Comparison of ENCODE assay signal across 12 cellular contexts in the genomic region with DNA sequence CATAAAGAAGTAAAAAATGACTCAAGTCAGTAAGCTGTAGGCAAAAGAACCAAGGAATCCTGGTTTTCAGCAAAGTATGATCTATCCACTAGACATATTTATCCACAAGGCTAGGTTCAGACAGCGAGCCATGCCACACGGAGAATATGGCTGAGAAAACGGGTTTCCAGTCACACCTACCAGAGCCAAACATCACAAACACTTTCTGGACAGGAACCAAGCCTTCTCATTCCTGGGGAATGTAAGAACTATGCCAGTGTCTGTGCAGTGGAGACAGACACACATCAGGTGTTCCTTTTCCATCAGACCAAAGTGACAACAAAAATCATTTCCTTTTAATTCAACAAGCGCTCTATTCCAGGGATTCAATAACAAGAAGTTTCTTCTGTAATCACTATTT. TPM values are rescaled to one million over a fixed set of nuclear protein-coding genes. Genes with fewer than 3 reads are reported as not detected.
DNase-seq lines count a peak whose midpoint lies in the region; ATAC-seq and TF ChIP-seq lines count a peak whose summit lies in the region.
"Had no signal": no experiment of that assay in that cellular context is flagged by ENCODE, and none has a peak within 500 bp of the region (broad histone marks: within the 10 kb centered on the region; RNA-seq: fewer than 3 reads in every experiment).

No MANE protein-coding gene starts in this region.

- H2BK5ac ChIP-seq in mesendoderm (ENCODE audit: low read length) = no peak overlapping the region

- H2AFZ ChIP-seq in Karpas-422 (ENCODE audit: low read length) = no peak overlapping the region

- TF ChIP-seq POLR2A in testis (IDR thresholded peaks at IDR 0.05) = no peak

- peaks cover 46% of the 10 kb centered on the region for H3K36me3 Mint-ChIP-seq in activated T-helper 1 cell treated with anti-CD3 and anti-CD28 coated beads, Interleukin-12 subunit alpha, Interleukin-12 subunit beta, Interleukin-2, Interleukin-4 antibody, amounts not matched to agents 30 ng/mL and 10 ng/mL and 1 ng/mL, durations not matched to agents 14 hours and 24 hours and 36 hours (ENCODE audit: low read depth)

- no peak overlapping the region for H3K18ac ChIP-seq in mesendoderm (ENCODE audit: low read length)

- no peak overlapping the region for H2BK15ac ChIP-seq in mesendoderm (replicated peaks; ENCODE audit: low read depth)

- no peaks in the 10 kb centered on the region for H3K79me1 ChIP-seq in mesendoderm (ENCODE audit: low read length)

- no peak overlapping the region for H4K5ac ChIP-seq in mesendoderm (ENCODE audit: low read length)

- no peaks in the 10 kb centered on the region for H4K20me1 ChIP-seq in Karpas-422 (ENCODE audit: insufficient read depth, low read depth, low read length)

- H3K4me1 ChIP-seq in foreskin keratinocyte (peaks cover 18% of the 10 kb centered on the region), tibial artery (peaks cover 0 to 28% (median 5%) of the 10 kb centered on the region in 4 donors), Karpas-422 (ENCODE audit: low read length) (no peaks in the 10 kb centered on the region), testis (no peaks in the 10 kb centered on the region), mesendoderm (ENCODE audit: control insufficient read depth, low read depth, low read length) (no peaks in the 10 kb centered on the region)
- H3K4me1 ChIP-seq: sigmoid colon had no signal

- peak overlapping the region; percentile 51 for H3K27ac ChIP-seq in foreskin keratinocyte
- peak overlapping the region; percentile 68 to 73 for H3K27ac ChIP-seq in tibial artery
- no peak overlapping the region for H3K27ac ChIP-seq in Karpas-422 (ENCODE audit: low read length)
- no peak overlapping the region for H3K27ac ChIP-seq in testis
- no peak overlapping the region for H3K27ac ChIP-seq in mesendoderm (ENCODE audit: low read depth, low read length)

- no peaks in the 10 kb centered on the region for H3K9me3 Mint-ChIP-seq in activated T-helper 1 cell treated with anti-CD3 and anti-CD28 coated beads, Interleukin-12 subunit alpha, Interleukin-12 subunit beta, Interleukin-2, Interleukin-4 antibody, amounts not matched to agents 30 ng/mL and 10 ng/mL and 1 ng/mL, durations not matched to agents 14 hours and 24 hours and 36 hours
- H3K9me3 Mint-ChIP-seq: activated naive CD8-positive, alpha-beta T cell treated with anti-CD3 and anti-CD28 coated beads, Interleukin-2, amount 10 ng/mL, durations not matched to agents 7 days and 5 days had no signal

- H3K4me3 ChIP-seq in astrocyte of the cerebellum (ENCODE audit: low read depth, low read length) (no peak overlapping the region), tibial artery (no peak overlapping the region), Karpas-422 (ENCODE audit: low read length) (no peak overlapping the region), testis (no peak overlapping the region), mesendoderm (ENCODE audit: low read length) (no peak overlapping the region)
- H3K4me3 ChIP-seq: sigmoid colon had no signal

- H3K4me3 Mint-ChIP-seq in activated T-helper 1 cell treated with anti-CD3 and anti-CD28 coated beads, Interleukin-12 subunit alpha, Interleukin-12 subunit beta, Interleukin-2, Interleukin-4 antibody, amounts not matched to agents 30 ng/mL and 10 ng/mL and 1 ng/mL, durations not matched to agents 14 hours and 24 hours and 36 hours = no peak overlapping the region
- H3K4me3 Mint-ChIP-seq: activated naive CD8-positive, alpha-beta T cell treated with anti-CD3 and anti-CD28 coated beads, Interleukin-2, amount 10 ng/mL, durations not matched to agents 7 days and 5 days had no signal

- H3K4me2 ChIP-seq in Karpas-422 (ENCODE audit: low read depth, low read length, poor library complexity, severe bottlenecking) = no peak overlapping the region
- H3K4me2 ChIP-seq in mesendoderm (ENCODE audit: low read length) = no peak overlapping the region

- intact Hi-C loops in tibial artery (cut with DNase I; ENCODE audit: low total_unique reads) = no loop called here
- intact Hi-C loops in testis (cut with DNase I; ENCODE audit: low total_unique reads) = no loop called here
- intact Hi-C loops in activated T-helper 1 cell treated with anti-CD3 and anti-CD28 coated beads, Interleukin-12 subunit alpha, Interleukin-12 subunit beta, Interleukin-2, Interleukin-4 antibody, amounts not matched to agents 30 ng/mL and 10 ng/mL and 1 ng/mL, durations not matched to agents 14 hours and 24 hours and 36 hours (cut with micrococcal nuclease) = no loop called here

- H3K36me3 ChIP-seq in tibial artery (peaks cover 45 to 79% (median 73%) of the 10 kb centered on the region in 3 donors), Karpas-422 (ENCODE audit: insufficient read depth, low read length) (peaks cover 68% of the 10 kb centered on the region), testis (ENCODE audit: low read depth, missing control alignments) (no peaks in the 10 kb centered on the region), mesendoderm (ENCODE audit: control insufficient read depth, insufficient read depth, low read length) (peaks cover 11% of the 10 kb centered on the region)

- H2BK120ac ChIP-seq in mesendoderm (ENCODE audit: low read depth, low read length) = no peak overlapping the region

- no peak overlapping the region for H3K4ac ChIP-seq in mesendoderm (ENCODE audit: low read depth, low read length)

- H3K27me3 Mint-ChIP-seq in activated T-helper 1 cell treated with anti-CD3 and anti-CD28 coated beads, Interleukin-12 subunit alpha, Interleukin-12 subunit beta, Interleukin-2, Interleukin-4 antibody, amounts not matched to agents 30 ng/mL and 10 ng/mL and 1 ng/mL, durations not matched to agents 14 hours and 24 hours and 36 hours (ENCODE audit: insufficient read depth) = no peaks in the 10 kb centered on the region
- H3K27me3 Mint-ChIP-seq: activated naive CD8-positive, alpha-beta T cell treated with anti-CD3 and anti-CD28 coated beads, Interleukin-2, amount 10 ng/mL, durations not matched to agents 7 days and 5 days had no signal

- H3K9me3 ChIP-seq in tibial artery (no peaks in the 10 kb centered on the region), Karpas-422 (ENCODE audit: low read length) (no peaks in the 10 kb centered on the region), testis (no peaks in the 10 kb centered on the region)
- H3K9me3 ChIP-seq: sigmoid colon had no signal

- no peak overlapping the region for H3K23ac ChIP-seq in mesendoderm (ENCODE audit: low read length)

- no peak overlapping the region for H3K56ac ChIP-seq in mesendoderm (ENCODE audit: low read length)

- in situ Hi-C loops in astrocyte of the cerebellum (cut with HindIII; ENCODE audit: low sequenced_read_pairs) = no loop called here

- H2AK5ac ChIP-seq in mesendoderm (ENCODE audit: low read length) = no peak overlapping the region

- DNase-seq in HPDE6-E6E7 (ENCODE audit: extremely low spot score) (peak; percentile 49), astrocyte of the cerebellum (ENCODE audit: low read depth) (peak; percentile 83), foreskin keratinocyte (peak in 1 of 2 donors; percentile 77), tibial artery (no peak), Karpas-422 (no peak), testis (no peak), mesendoderm (no peak)
- no peak for DNase-seq in activated T-helper 1 cell treated with anti-CD3 and anti-CD28 coated beads, Interleukin-12 subunit alpha, Interleukin-12 subunit beta, Interleukin-2, Interleukin-4 antibody, amounts not matched to agents 30 ng/mL and 10 ng/mL and 1 ng/mL, durations not matched to agents 14 hours and 24 hours and 36 hours (ENCODE audit: low spot score)
- DNase-seq: activated naive CD8-positive, alpha-beta T cell treated with anti-CD3 and anti-CD28 coated beads, Interleukin-2, amount 10 ng/mL, durations not matched to agents 7 days and 5 days; Calu3; midbrain; sigmoid colon had no signal

- H3K9ac ChIP-seq in Karpas-422 (ENCODE audit: low read length) (no peak overlapping the region), mesendoderm (ENCODE audit: low read length) (no peak overlapping the region)

- H3K79me2 ChIP-seq in Karpas-422 (ENCODE audit: low read length) = no peaks in the 10 kb centered on the region
- no peaks in the 10 kb centered on the region for H3K79me2 ChIP-seq in mesendoderm (ENCODE audit: control insufficient read depth, insufficient read depth, low read length)

- TF ChIP-seq CTCF in astrocyte of the cerebellum (IDR thresholded peaks at IDR 0.05; ENCODE audit: low read depth, low read length, missing control alignments) (no peak), foreskin keratinocyte (conservative IDR thresholded peaks at IDR 0.05) (no peak), tibial artery (IDR thresholded peaks at IDR 0.05) (no peak), testis (IDR thresholded peaks at IDR 0.05) (no peak)

- WGBS in testis, 2 donors = 66% methylated on average over 4 of the region's 4 CpGs
- no CpG with 5 or more reads among the region's 4 CpGs for whole genome bisulfite sequencing in mesendoderm (ENCODE audit: extremely low coverage, insufficient coverage, low lambda C conversion rate)

- H3K27ac Mint-ChIP-seq in activated T-helper 1 cell treated with anti-CD3 and anti-CD28 coated beads, Interleukin-12 subunit alpha, Interleukin-12 subunit beta, Interleukin-2, Interleukin-4 antibody, amounts not matched to agents 30 ng/mL and 10 ng/mL and 1 ng/mL, durations not matched to agents 14 hours and 24 hours and 36 hours = no peak overlapping the region
- H3K27ac Mint-ChIP-seq: activated naive CD8-positive, alpha-beta T cell treated with anti-CD3 and anti-CD28 coated beads, Interleukin-2, amount 10 ng/mL, durations not matched to agents 7 days and 5 days had no signal

- no peaks in the 10 kb centered on the region for H3K27me3 ChIP-seq in foreskin keratinocyte
- H3K27me3 ChIP-seq in tibial artery = no peaks in the 10 kb centered on the region
- H3K27me3 ChIP-seq in Karpas-422 (ENCODE audit: low read length) = no peaks in the 10 kb centered on the region
- H3K27me3 ChIP-seq in testis = no peaks in the 10 kb centered on the region
- H3K27me3 ChIP-seq in mesendoderm (ENCODE audit: insufficient read depth, low read length, poor library complexity) = no peaks in the 10 kb centered on the region
- H3K27me3 ChIP-seq: sigmoid colon had no signal

- H3K9me2 ChIP-seq in Karpas-422 (replicated peaks; ENCODE audit: insufficient read depth, low read length) = no peaks in the 10 kb centered on the region

- peaks cover 7% of the 10 kb centered on the region for H3K4me1 Mint-ChIP-seq in activated T-helper 1 cell treated with anti-CD3 and anti-CD28 coated beads, Interleukin-12 subunit alpha, Interleukin-12 subunit beta, Interleukin-2, Interleukin-4 antibody, amounts not matched to agents 30 ng/mL and 10 ng/mL and 1 ng/mL, durations not matched to agents 14 hours and 24 hours and 36 hours (ENCODE audit: low read depth)
- H3K4me1 Mint-ChIP-seq: activated naive CD8-positive, alpha-beta T cell treated with anti-CD3 and anti-CD28 coated beads, Interleukin-2, amount 10 ng/mL, durations not matched to agents 7 days and 5 days had no signal

- H4K8ac ChIP-seq in mesendoderm (ENCODE audit: low read depth, low read length) = no peak overlapping the region

- peak; percentile 76 for ATAC-seq in foreskin keratinocyte

RNA-seq across cellular contexts. Expression of a gene that starts 41.1 kb away (rescaled TPM):
- total RNA-seq in foreskin keratinocyte = 34.8 and 34.9 TPM in 2 replicates
- 11.9 and 12.0 TPM in 2 replicates for polyA plus RNA-seq in foreskin keratinocyte
- total RNA-seq in Karpas-422 (2014; rRNA removed; shearing (Covaris generic); ENCODE audit: low replicate concordance) = 34.8 and 70.9 TPM in 2 replicates
- total RNA-seq in testis = 10 to 100 TPM; 58.8 to 69.9 TPM
- 47.7 TPM for polyA plus RNA-seq in testis (ENCODE audit: insufficient read depth, low read depth, low replicate concordance)
- polyA plus RNA-seq in mesendoderm (2013, experiment 1 of 2) = 17.4 TPM
- polyA plus RNA-seq in mesendoderm (2013, experiment 2 of 2) = 18.3 TPM
- total RNA-seq in activated T-helper 1 cell treated with anti-CD3 and anti-CD28 coated beads, Interleukin-12 subunit alpha, Interleukin-12 subunit beta, Interleukin-2, Interleukin-4 antibody, amounts not matched to agents 30 ng/mL and 10 ng/mL and 1 ng/mL, durations not matched to agents 14 hours and 24 hours and 36 hours = 45.8 and 50.2 TPM in 2 replicates

RNA-seq across cellular contexts. Expression of a gene that starts 41.2 kb away (rescaled TPM):
- total RNA-seq in foreskin keratinocyte = 50.2 and 55.2 TPM in 2 replicates
- polyA plus RNA-seq in foreskin keratinocyte = 18.9 and 27.2 TPM in 2 replicates
- 46.6 and 51.6 TPM in 2 replicates for total RNA-seq in Karpas-422 (2014; rRNA removed; shearing (Covaris generic); ENCODE audit: low replicate concordance)
- total RNA-seq in testis = 10 to 100 TPM; 29.9 to 30.9 TPM
- polyA plus RNA-seq in testis (ENCODE audit: insufficient read depth, low read depth, low replicate concordance) = 43.5 TPM
- 84.5 TPM for polyA plus RNA-seq in mesendoderm (2013, experiment 1 of 2)
- 83.5 TPM for polyA plus RNA-seq in mesendoderm (2013, experiment 2 of 2)
- total RNA-seq in activated T-helper 1 cell treated with anti-CD3 and anti-CD28 coated beads, Interleukin-12 subunit alpha, Interleukin-12 subunit beta, Interleukin-2, Interleukin-4 antibody, amounts not matched to agents 30 ng/mL and 10 ng/mL and 1 ng/mL, durations not matched to agents 14 hours and 24 hours and 36 hours = 64.5 and 68.2 TPM in 2 replicates

RNA-seq across cellular contexts. Expression of a gene that starts 59.8 kb away (rescaled TPM):
- total RNA-seq in foreskin keratinocyte = 78.2 and 131 TPM in 2 replicates
- 26.5 and 35.0 TPM in 2 replicates for polyA plus RNA-seq in foreskin keratinocyte
- total RNA-seq in Karpas-422 (2014; rRNA removed; shearing (Covaris generic); ENCODE audit: low replicate concordance) = 0.04 TPM in 1 of 2 replicates, not detected in the other
- total RNA-seq in testis = 10 to 100 TPM; 19.6 to 45.3 TPM
- 23.3 TPM for polyA plus RNA-seq in testis (ENCODE audit: insufficient read depth, low read depth, low replicate concordance)
- 0.13 TPM for polyA plus RNA-seq in mesendoderm (2013, experiment 1 of 2)
- polyA plus RNA-seq in mesendoderm (2013, experiment 2 of 2) = 0.13 TPM
- 0.05 and 0.24 TPM in 2 replicates for total RNA-seq in activated T-helper 1 cell treated with anti-CD3 and anti-CD28 coated beads, Interleukin-12 subunit alpha, Interleukin-12 subunit beta, Interleukin-2, Interleukin-4 antibody, amounts not matched to agents 30 ng/mL and 10 ng/mL and 1 ng/mL, durations not matched to agents 14 hours and 24 hours and 36 hours

Comparison
In these comparisons a context has a peak if more than half of its experiments do, and no peak if none do; other contexts are left out.
1. DNase-seq: peak in HPDE6-E6E7 (single experiment) and astrocyte of the cerebellum (single experiment); none in tibial artery (0 of 2), Karpas-422 (single experiment), testis (single experiment), mesendoderm (single experiment) and activated T-helper 1 cell treated with anti-CD3 and anti-CD28 coated beads, Interleukin-12 subunit alpha, Interleukin-12 subunit beta, Interleukin-2, Interleukin-4 antibody, amounts not matched to agents 30 ng/mL and 10 ng/mL and 1 ng/mL, durations not matched to agents 14 hours and 24 hours and 36 hours (single experiment).
2. H3K27ac ChIP-seq: peak in foreskin keratinocyte (single experiment) and tibial artery (2 of 2); none in Karpas-422 (single experiment), testis (0 of 2) and mesendoderm (single experiment).
3. RNA of a gene that starts 59.8 kb away (total RNA-seq): 78.2 to 131 TPM in foreskin keratinocyte and 19.6 to 45.3 TPM in testis; 0.05 to 0.24 TPM in activated T-helper 1 cell treated with anti-CD3 and anti-CD28 coated beads, Interleukin-12 subunit alpha, Interleukin-12 subunit beta, Interleukin-2, Interleukin-4 antibody, amounts not matched to agents 30 ng/mL and 10 ng/mL and 1 ng/mL, durations not matched to agents 14 hours and 24 hours and 36 hours and 0.04 TPM in Karpas-422; every median in the first group is over 10 times any median in the second.